Comparison of ENCODE assay signal across 1 cellular context in genomic region chr17:76138234-76138895, GRCh38.
TF ChIP-seq lines count a peak whose summit lies in the region.

No MANE protein-coding gene starts in this region.

TF ChIP-seq in HepG2, 621 proteins besides CTCF, POLR2A, EP300 and RAD21 (continued from another document and continues in another):
- TF ChIP-seq HBP1 (CRISPR knock-in tag; IDR thresholded peaks at IDR 0.05; ENCODE audit: low read depth) (peak; percentile 88), POLR2AphosphoS5 (IDR thresholded peaks at IDR 0.05; ENCODE audit: low read depth, low read length) (peak; percentile 45; the same call in 1 of the 2 replicates), ZBTB42 (CRISPR knock-in tag; IDR thresholded peaks at IDR 0.05) (peak; percentile 95; the same call in 1 of the 2 replicates), ZNF589 (CRISPR knock-in tag; conservative IDR thresholded peaks at IDR 0.05) (no peak), ZNF567 (CRISPR knock-in tag; IDR thresholded peaks at IDR 0.05; ENCODE audit: borderline replicate concordance) (0 out of 2 replicates have a peak, but pooled peaks have one; percentile 23), SKI (IDR thresholded peaks at IDR 0.05; ENCODE audit: partially characterized antibody) (peak; percentile 72), ZNF737 (CRISPR knock-in tag; IDR thresholded peaks at IDR 0.05; ENCODE audit: borderline replicate concordance) (no peak), CCDC6 (CRISPR knock-in tag; IDR thresholded peaks at IDR 0.05) (peak; percentile 74; the same call in 1 of the 2 replicates), ZNF788 (CRISPR knock-in tag; IDR thresholded peaks at IDR 0.05; ENCODE audit: borderline replicate concordance) (peak; percentile 84; the same call in 1 of the 2 replicates), RFX3 (CRISPR knock-in tag; IDR thresholded peaks at IDR 0.05) (0 out of 2 replicates have a peak, but pooled peaks have one; percentile 15), ZNF768 (CRISPR knock-in tag; IDR thresholded peaks at IDR 0.05) (peak; percentile 53; the same call in 1 of the 2 replicates), THAP8 (CRISPR knock-in tag; IDR thresholded peaks at IDR 0.05; ENCODE audit: borderline replicate concordance) (no peak), ZNF776 (CRISPR knock-in tag; IDR thresholded peaks at IDR 0.05) (peak; percentile 25), ZNF562 (CRISPR knock-in tag; IDR thresholded peaks at IDR 0.05; ENCODE audit: borderline replicate concordance) (no peak), ZNF709 (CRISPR knock-in tag; IDR thresholded peaks at IDR 0.05) (0 out of 2 replicates have a peak, but pooled peaks have one; percentile 70), ZNF800 (CRISPR knock-in tag; IDR thresholded peaks at IDR 0.05) (peak; percentile 82), IRF2 (CRISPR knock-in tag; IDR thresholded peaks at IDR 0.05) (no peak; the same call in 1 of the 2 replicates), SIN3B (IDR thresholded peaks at IDR 0.05; ENCODE audit: low read length) (0 out of 2 replicates have a peak, but pooled peaks have one; percentile 27), HIC2 (CRISPR knock-in tag; IDR thresholded peaks at IDR 0.05; ENCODE audit: low read depth) (peak; percentile 87), ZNF652 (CRISPR knock-in tag; IDR thresholded peaks at IDR 0.05; ENCODE audit: borderline replicate concordance, low read depth) (no peak), SAP130 (CRISPR knock-in tag; IDR thresholded peaks at IDR 0.05; ENCODE audit: low read depth) (peak; percentile 87), ZNF318 (CRISPR knock-in tag; IDR thresholded peaks at IDR 0.05) (peak; percentile 53; the same call in 1 of the 2 replicates), ARNTL (CRISPR knock-in tag; IDR thresholded peaks at IDR 0.05) (0 out of 2 replicates have a peak, but pooled peaks have one; percentile 37), ZNF275 (CRISPR knock-in tag; IDR thresholded peaks at IDR 0.05; ENCODE audit: borderline replicate concordance) (peak; percentile 78; the same call in 1 of the 2 replicates), ZNF44 (CRISPR knock-in tag; IDR thresholded peaks at IDR 0.05) (0 out of 2 replicates have a peak, but pooled peaks have one; percentile 8), HOXA3 (CRISPR knock-in tag; IDR thresholded peaks at IDR 0.05) (peak; percentile 79), NFKB2 (CRISPR knock-in tag; IDR thresholded peaks at IDR 0.05; ENCODE audit: borderline replicate concordance) (peak; percentile 92; the same call in 1 of the 2 replicates), ELF1 (CRISPR knock-in tag; IDR thresholded peaks at IDR 0.05) (peak; percentile 47), MXI1 (IDR thresholded peaks at IDR 0.05; ENCODE audit: borderline replicate concordance, low read depth, low read length) (peak; percentile 51; the same call in 1 of the 3 replicates), ONECUT2 (CRISPR knock-in tag; IDR thresholded peaks at IDR 0.05) (no peak), LCORL (IDR thresholded peaks at IDR 0.05) (no peak), LCORL (CRISPR knock-in tag; IDR thresholded peaks at IDR 0.05) (peak; percentile 97), ZNF772 (CRISPR knock-in tag; IDR thresholded peaks at IDR 0.05) (peak; percentile 74; the same call in 1 of the 2 replicates), HMG20B (CRISPR knock-in tag; conservative IDR thresholded peaks at IDR 0.05) (peak; percentile 80; the same call in 1 of the 2 replicates), IKZF1 (IDR thresholded peaks at IDR 0.05) (no peak), E2F5 (CRISPR knock-in tag; conservative IDR thresholded peaks at IDR 0.05) (0 out of 2 replicates have a peak, but pooled peaks have one; percentile 16), MTF2 (CRISPR knock-in tag; IDR thresholded peaks at IDR 0.05; ENCODE audit: borderline replicate concordance) (peak; percentile 64), AFF4 (CRISPR knock-in tag; IDR thresholded peaks at IDR 0.05) (0 out of 2 replicates have a peak, but pooled peaks have one; percentile 68), CENPBD1 (CRISPR knock-in tag; IDR thresholded peaks at IDR 0.05; ENCODE audit: borderline replicate concordance, low read depth) (no peak; the same call in 1 of the 2 replicates), NR2C2 (CRISPR knock-in tag; IDR thresholded peaks at IDR 0.05; ENCODE audit: borderline replicate concordance) (no peak)
